14 cellular contexts compared by ENCODE assay signal in genomic region chr18:48797841-48798255, GRCh38.
DNase-seq lines count a peak whose midpoint lies in the region; ATAC-seq and TF ChIP-seq lines count a peak whose summit lies in the region.
"Had no signal": no experiment of that assay in that cellular context is flagged by ENCODE, and none has a peak within 500 bp of the region (broad histone marks: within the 10 kb centered on the region; RNA-seq: fewer than 3 reads in every experiment).

No MANE protein-coding gene starts in this region.

- H3K4me3 ChIP-seq in adrenal gland: no peak overlapping the region
- H3K4me3 ChIP-seq in right cardiac atrium (ENCODE audit: low read length): no peak overlapping the region
- H3K4me3 ChIP-seq in stomach smooth muscle (ENCODE audit: low read length in 2 of 2): no peak overlapping the region

- H3K36me3 Mint-ChIP-seq in activated T-helper 1 cell treated with anti-CD3 and anti-CD28 coated beads, Interleukin-12 subunit alpha, Interleukin-12 subunit beta, Interleukin-2, Interleukin-4 antibody, amounts not matched to agents 30 ng/mL and 10 ng/mL and 1 ng/mL, durations not matched to agents 14 hours and 24 hours and 36 hours (ENCODE audit: low read depth): peaks cover 2% of the 10 kb centered on the region

- H3K36me3 ChIP-seq in adrenal gland (replicated peaks in 1 of 2) (no peaks in the 10 kb centered on the region), stomach smooth muscle (ENCODE audit: control insufficient read depth in 2 of 2, insufficient read depth in 2 of 2, low read length in 2 of 2) (peaks cover 5 to 6% of the 10 kb centered on the region in 2 donors)

- peaks cover 3% of the 10 kb centered on the region for H3K27me3 Mint-ChIP-seq in activated T-helper 1 cell treated with anti-CD3 and anti-CD28 coated beads, Interleukin-12 subunit alpha, Interleukin-12 subunit beta, Interleukin-2, Interleukin-4 antibody, amounts not matched to agents 30 ng/mL and 10 ng/mL and 1 ng/mL, durations not matched to agents 14 hours and 24 hours and 36 hours (ENCODE audit: insufficient read depth)
- H3K27me3 Mint-ChIP-seq: activated naive CD8-positive, alpha-beta T cell treated with anti-CD3 and anti-CD28 coated beads for 36 hours had no signal

- H3K27me3 ChIP-seq in adrenal gland (no peaks in the 10 kb centered on the region), right cardiac atrium (ENCODE audit: control insufficient read depth, insufficient read depth) (no peaks in the 10 kb centered on the region), stomach smooth muscle (ENCODE audit: control insufficient read depth in 1 of 2, insufficient read depth in 2 of 2, low read length in 2 of 2) (no peaks in the 10 kb centered on the region)

- H3K9ac ChIP-seq in stomach smooth muscle (ENCODE audit: low read length in 2 of 2): no peak overlapping the region

- TF ChIP-seq POLR2A in adrenal gland (IDR thresholded peaks at IDR 0.05): no peak

- peaks cover 0 to 6% of the 10 kb centered on the region in 2 donors for H3K4me1 ChIP-seq in adrenal gland (replicated peaks in 1 of 2)
- peaks cover 29% of the 10 kb centered on the region for H3K4me1 ChIP-seq in right cardiac atrium (ENCODE audit: control insufficient read depth, insufficient read depth, low read length)
- H3K4me1 ChIP-seq in stomach smooth muscle (ENCODE audit: control insufficient read depth, insufficient read depth, low read length): peaks cover 24% of the 10 kb centered on the region

- H3K27ac ChIP-seq in adrenal gland: peak overlapping the region in 1 of 5 donors; percentile 45
- peak overlapping the region; percentile 81 for H3K27ac ChIP-seq in right cardiac atrium (ENCODE audit: low read length)
- peak overlapping the region; percentile 6 for H3K27ac ChIP-seq in stomach smooth muscle (ENCODE audit: low read length)

- DNase-seq in activated CD4-positive, CD25-positive, alpha-beta regulatory T cell treated with anti-CD3 and anti-CD28 coated beads, Interleukin-2, amount 50 U/mL, for 72 hours: peak; percentile 21
- no peak for DNase-seq in activated CD4-positive, CD25-positive, alpha-beta regulatory T cell (lab: John Stamatoyannopoulos, UW)
- DNase-seq in adrenal gland: peak in 5 of 7 donors; percentile 4 to 82 (median 6)
- DNase-seq in right cardiac atrium: peak; percentile 64 to 86 (median 78)
- DNase-seq in activated T-helper 1 cell treated with anti-CD3 and anti-CD28 coated beads, Interleukin-12 subunit alpha, Interleukin-12 subunit beta, Interleukin-2, Interleukin-4 antibody, amounts not matched to agents 30 ng/mL and 10 ng/mL and 1 ng/mL, durations not matched to agents 14 hours and 24 hours and 36 hours (ENCODE audit: low spot score): no peak
- DNase-seq: activated CD4-positive, alpha-beta T cell treated with anti-CD3 and anti-CD28 coated beads, Interleukin-2, amount 10 ng/mL, durations not matched to agents 7 days and 5 days; activated naive CD8-positive, alpha-beta T cell treated with anti-CD3 and anti-CD28 coated beads for 36 hours; Calu3; NCI-H1436; NK-92 treated with Interleukin-12 subunit alpha and Interleukin-12 subunit beta, amount 100 ng/mL, for 24 hours; occipital lobe had no signal

- H3K27ac Mint-ChIP-seq in activated T-helper 1 cell treated with anti-CD3 and anti-CD28 coated beads, Interleukin-12 subunit alpha, Interleukin-12 subunit beta, Interleukin-2, Interleukin-4 antibody, amounts not matched to agents 30 ng/mL and 10 ng/mL and 1 ng/mL, durations not matched to agents 14 hours and 24 hours and 36 hours: no peak overlapping the region
- H3K27ac Mint-ChIP-seq: activated CD4-positive, alpha-beta T cell treated with anti-CD3 and anti-CD28 coated beads, Interleukin-2, amount 10 ng/mL, durations not matched to agents 7 days and 5 days; activated naive CD8-positive, alpha-beta T cell treated with anti-CD3 and anti-CD28 coated beads for 36 hours had no signal

- H3K4me3 Mint-ChIP-seq in activated T-helper 1 cell treated with anti-CD3 and anti-CD28 coated beads, Interleukin-12 subunit alpha, Interleukin-12 subunit beta, Interleukin-2, Interleukin-4 antibody, amounts not matched to agents 30 ng/mL and 10 ng/mL and 1 ng/mL, durations not matched to agents 14 hours and 24 hours and 36 hours: no peak overlapping the region
- H3K4me3 Mint-ChIP-seq: activated CD4-positive, alpha-beta T cell treated with anti-CD3 and anti-CD28 coated beads, Interleukin-2, amount 10 ng/mL, durations not matched to agents 7 days and 5 days; activated naive CD8-positive, alpha-beta T cell treated with anti-CD3 and anti-CD28 coated beads for 36 hours had no signal

- TF ChIP-seq CTCF in adrenal gland (IDR thresholded peaks at IDR 0.05): no peak

- intact Hi-C loops in adrenal gland (cut with DNase I): no loop called here
- intact Hi-C loops in right cardiac atrium (cut with DNase I): no loop called here
- intact Hi-C loops in activated T-helper 1 cell treated with anti-CD3 and anti-CD28 coated beads, Interleukin-12 subunit alpha, Interleukin-12 subunit beta, Interleukin-2, Interleukin-4 antibody, amounts not matched to agents 30 ng/mL and 10 ng/mL and 1 ng/mL, durations not matched to agents 14 hours and 24 hours and 36 hours (cut with micrococcal nuclease): no loop called here

- H3K9me3 ChIP-seq in adrenal gland (replicated peaks in 1 of 3) (no peaks in the 10 kb centered on the region), right cardiac atrium (ENCODE audit: control insufficient read depth, low read length) (no peaks in the 10 kb centered on the region), stomach smooth muscle (ENCODE audit: control insufficient read depth in 2 of 2, low read length in 2 of 2) (no peaks in the 10 kb centered on the region)

- H3K4me1 Mint-ChIP-seq in activated T-helper 1 cell treated with anti-CD3 and anti-CD28 coated beads, Interleukin-12 subunit alpha, Interleukin-12 subunit beta, Interleukin-2, Interleukin-4 antibody, amounts not matched to agents 30 ng/mL and 10 ng/mL and 1 ng/mL, durations not matched to agents 14 hours and 24 hours and 36 hours (ENCODE audit: low read depth): peaks cover 38% of the 10 kb centered on the region

- H3K9me3 Mint-ChIP-seq in activated T-helper 1 cell treated with anti-CD3 and anti-CD28 coated beads, Interleukin-12 subunit alpha, Interleukin-12 subunit beta, Interleukin-2, Interleukin-4 antibody, amounts not matched to agents 30 ng/mL and 10 ng/mL and 1 ng/mL, durations not matched to agents 14 hours and 24 hours and 36 hours: no peaks in the 10 kb centered on the region
- H3K9me3 Mint-ChIP-seq: activated CD4-positive, alpha-beta T cell treated with anti-CD3 and anti-CD28 coated beads, Interleukin-2, amount 10 ng/mL, durations not matched to agents 7 days and 5 days; activated naive CD8-positive, alpha-beta T cell treated with anti-CD3 and anti-CD28 coated beads for 36 hours had no signal

- WGBS in adrenal gland, 4 donors: 73 to 93% (median 80%) methylated on average over 5 to 9 of the region's 9 CpGs
- WGBS in right cardiac atrium: 37% methylated on average over 9 of the region's 9 CpGs

- ATAC-seq in right cardiac atrium (peak; percentile 84 to 85), HG03469 (IDR thresholded peaks at IDR 0.05; ENCODE audit: unreplicated experiment) (no peak), GM21526 (IDR thresholded peaks at IDR 0.05; ENCODE audit: low FRiP score, unreplicated experiment) (no peak)

Comparison
In these comparisons a context has a peak if more than half of its experiments do, and no peak if none do; other contexts are left out.
1. DNase-seq: peak in activated CD4-positive, CD25-positive, alpha-beta regulatory T cell treated with anti-CD3 and anti-CD28 coated beads, Interleukin-2, amount 50 U/mL, for 72 hours (single experiment), adrenal gland (5 of 7) and right cardiac atrium (3 of 3); none in activated CD4-positive, CD25-positive, alpha-beta regulatory T cell (0 of 4) and activated T-helper 1 cell treated with anti-CD3 and anti-CD28 coated beads, Interleukin-12 subunit alpha, Interleukin-12 subunit beta, Interleukin-2, Interleukin-4 antibody, amounts not matched to agents 30 ng/mL and 10 ng/mL and 1 ng/mL, durations not matched to agents 14 hours and 24 hours and 36 hours (single experiment).
2. ATAC-seq: peak in right cardiac atrium (2 of 2); none in HG03469 (single experiment) and GM21526 (single experiment).